In genomic region chr20:4811661-4812181, GRCh38 we compare ENCODE assay signal across 8 cellular contexts. TPM values are rescaled to one million over a fixed set of nuclear protein-coding genes. Genes with fewer than 3 reads are reported as not detected.
DNase-seq lines count a peak whose midpoint lies in the region; TF ChIP-seq lines count a peak whose summit lies in the region.

No MANE protein-coding gene starts in this region.

- no peaks in the 10 kb centered on the region for H3K79me2 ChIP-seq in neural progenitor cell (ENCODE audit: low read depth)

- in situ Hi-C loops in G401 (cut with HindIII; ENCODE audit: low sequenced_read_pairs) = no loop called here

- H3K36me3 ChIP-seq in right atrium auricular region (no peaks in the 10 kb centered on the region), testis (ENCODE audit: low read depth, missing control alignments) (no peaks in the 10 kb centered on the region), prostate gland (no peaks in the 10 kb centered on the region), neural progenitor cell (no peaks in the 10 kb centered on the region)

- WGBS in testis, 2 donors = 78 to 81% methylated on average over 7 to 8 of the region's 8 CpGs
- 81% methylated on average over 8 of the region's 8 CpGs for WGBS in prostate gland

- H2AFZ ChIP-seq in neural progenitor cell (replicated peaks) = no peak overlapping the region

- H3K4me1 ChIP-seq in right atrium auricular region = peaks cover 0 to 39% of the 10 kb centered on the region in 2 donors
- H3K4me1 ChIP-seq in testis = peaks cover 47% of the 10 kb centered on the region
- no peaks in the 10 kb centered on the region for H3K4me1 ChIP-seq in prostate gland (replicated peaks)
- peaks cover 7% of the 10 kb centered on the region for H3K4me1 ChIP-seq in neural progenitor cell

- no peak overlapping the region for H3K4me2 ChIP-seq in neural progenitor cell

- H3K9me3 ChIP-seq in right atrium auricular region (no peaks in the 10 kb centered on the region), testis (no peaks in the 10 kb centered on the region), prostate gland (no peaks in the 10 kb centered on the region), neural progenitor cell (ENCODE audit: low read depth) (no peaks in the 10 kb centered on the region)

- H3K4me3 ChIP-seq in NB4 (ENCODE audit: low read depth, low read length) (peak overlapping the region; percentile 41), right atrium auricular region (no peak overlapping the region), testis (no peak overlapping the region), prostate gland (no peak overlapping the region), neural progenitor cell (no peak overlapping the region)

- TF ChIP-seq POLR2A in NB4 (IDR thresholded peaks at IDR 0.05; ENCODE audit: extremely low read depth, insufficient read length) (no peak), testis (IDR thresholded peaks at IDR 0.05) (no peak), prostate gland (IDR thresholded peaks at IDR 0.05) (no peak)

- H3K27ac Mint-ChIP-seq in neural progenitor cell = no peak overlapping the region

- DNase-seq in NB4 (ENCODE audit: low read depth) (peak; percentile 97), activated T-cell treated with anti-CD3 and anti-CD28 coated beads for 24 hours (ENCODE audit: low read depth) (peak; percentile 20), right atrium auricular region (ENCODE audit: low spot score) (peak; percentile 77), testis (peak; percentile 59), prostate gland (ENCODE audit: low spot score) (no peak), G401 (ENCODE audit: low spot score) (no peak), COLO668 (lab: John Stamatoyannopoulos, UW; ENCODE audit: unreplicated experiment) (no peak), neural progenitor cell (ENCODE audit: low spot score) (no peak)

- peak overlapping the region in 1 of 2 donors; percentile 26 for H3K27ac ChIP-seq in right atrium auricular region
- peak overlapping the region in 1 of 2 donors; percentile 64 for H3K27ac ChIP-seq in testis
- no peak overlapping the region for H3K27ac ChIP-seq in prostate gland
- no peak overlapping the region for H3K27ac ChIP-seq in neural progenitor cell

- H3K27me3 Mint-ChIP-seq in neural progenitor cell (ENCODE audit: insufficient read depth, low read depth) = peaks cover 4% of the 10 kb centered on the region

- no peaks in the 10 kb centered on the region for H3F3A ChIP-seq in neural progenitor cell (ENCODE audit: low read depth)

- H3K27me3 ChIP-seq in right atrium auricular region (no peaks in the 10 kb centered on the region), testis (no peaks in the 10 kb centered on the region), prostate gland (replicated peaks; ENCODE audit: insufficient read depth) (no peaks in the 10 kb centered on the region), neural progenitor cell (no peaks in the 10 kb centered on the region)

- intact Hi-C loops in testis (cut with DNase I; ENCODE audit: low total_unique reads) (no loop called here), prostate gland (cut with DNase I) (no loop called here)

- peaks cover 2% of the 10 kb centered on the region for H3K9me3 Mint-ChIP-seq in neural progenitor cell

- no peak overlapping the region for H3K4me3 Mint-ChIP-seq in neural progenitor cell

- no peak for TF ChIP-seq CTCF in NB4 (IDR thresholded peaks at IDR 0.05; ENCODE audit: low read depth, low read length)
- TF ChIP-seq CTCF in right atrium auricular region (IDR thresholded peaks at IDR 0.05) = no peak
- TF ChIP-seq CTCF in testis (IDR thresholded peaks at IDR 0.05) = no peak
- no peak for TF ChIP-seq CTCF in prostate gland (IDR thresholded peaks at IDR 0.05)
- TF ChIP-seq CTCF in neural progenitor cell (IDR thresholded peaks at IDR 0.05) = no peak

- H3K9ac ChIP-seq in neural progenitor cell = no peak overlapping the region

- peaks cover 5% of the 10 kb centered on the region for H3K36me3 Mint-ChIP-seq in neural progenitor cell

- H3K4me1 Mint-ChIP-seq in neural progenitor cell = peaks cover 42% of the 10 kb centered on the region

- H4K20me1 ChIP-seq in neural progenitor cell (ENCODE audit: low read depth) = no peaks in the 10 kb centered on the region

RNA-seq across cellular contexts. Expression of gene RASSF2, which starts 11.7 kb away (rescaled TPM):
- total RNA-seq in right atrium auricular region = 10 to 100 TPM in 1 of 2 donors, 1 to 10 TPM in 1; 5.7 to 10.3 TPM
- total RNA-seq in testis = 10 to 100 TPM; 67.8 to 82.9 TPM
- 54.8 TPM for polyA plus RNA-seq in testis (ENCODE audit: insufficient read depth, low read depth, low replicate concordance)
- total RNA-seq in prostate gland = 10 to 100 TPM in 1 of 2 donors, 1 to 10 TPM in 1; 5.0 to 86.6 TPM
- 1.7 and 3.4 TPM in 2 replicates for total RNA-seq in G401 (2014; rRNA removed; shearing (Covaris generic))
- 13.9 and 14.6 TPM in 2 replicates for total RNA-seq in neural progenitor cell (ENCODE audit: low replicate concordance)

Comparison
In these comparisons a context has a peak if more than half of its experiments do, and no peak if none do; other contexts are left out.
1. DNase-seq: peak in NB4 (single experiment), activated T-cell treated with anti-CD3 and anti-CD28 coated beads for 24 hours (single experiment), right atrium auricular region (single experiment) and testis (single experiment); none in prostate gland (single experiment), G401 (single experiment), COLO668 (single experiment) and neural progenitor cell (single experiment).